21 cellular contexts compared by ENCODE assay signal in the genomic region with DNA sequence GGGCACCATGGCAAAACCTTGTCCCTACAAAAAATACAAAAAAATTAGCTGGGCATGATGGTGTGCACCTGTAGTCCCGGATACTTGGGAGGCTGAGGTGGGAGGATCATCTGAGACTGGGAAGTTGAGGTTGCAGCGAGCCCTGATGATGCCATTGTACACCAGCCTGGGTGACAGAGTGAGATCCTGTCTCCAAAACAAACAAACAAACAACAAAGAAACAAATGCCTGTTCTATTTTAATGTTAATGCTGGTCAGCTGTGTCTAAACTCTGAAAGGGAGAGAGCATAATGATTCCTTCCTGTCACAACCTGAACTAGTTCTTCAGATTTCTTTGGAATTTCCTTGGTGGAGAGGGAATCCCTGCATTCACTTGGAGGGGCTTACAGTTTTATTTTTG.
"Had no signal": no experiment of that assay in that cellular context is flagged by ENCODE, and none has a peak within 500 bp of the region (broad histone marks: within the 10 kb centered on the region; RNA-seq: fewer than 3 reads in every experiment).

No MANE protein-coding gene starts in this region.

- H3K36me3 ChIP-seq: breast epithelium, esophagus squamous epithelium, left ventricle myocardium inferior, transverse colon, vagina, WERI-Rb-1 had no signal

- H3K4me3 ChIP-seq: breast epithelium, esophagus squamous epithelium, left ventricle myocardium inferior, transverse colon, vagina had no signal

- H3K27me3 Mint-ChIP-seq: naive thymus-derived CD8-positive, alpha-beta T cell; stimulated activated naive CD8-positive, alpha-beta T cell treated with anti-CD3 and anti-CD28 coated beads, Interleukin-15, Interleukin-2, amounts not matched to agents 100 ng/mL and 50 ng/mL, for 24 hours had no signal

- H3K27me3 ChIP-seq: breast epithelium, esophagus squamous epithelium, transverse colon, vagina had no signal

- DNase-seq: activated CD4-positive, alpha-beta T cell treated with anti-CD3 and anti-CD28 coated beads, Interleukin-2, amount 50 U/mL, for 4 hours; activated effector memory CD4-positive, alpha-beta T cell treated with anti-CD3 and anti-CD28 coated beads, Interleukin-2, amount 50 U/mL, for 16 hours; activated naive CD4-positive, alpha-beta T cell treated with anti-CD3 and anti-CD28 coated beads, Interleukin-2, amount 50 U/mL, for 16 hours; activated T-cell treated with anti-CD3 and anti-CD28 coated beads, Interleukin-2, amount 50 U/mL, for 72 hours; aorta; cerebellar nuclear complex; effector CD8-positive, alpha-beta T cell; esophagus squamous epithelium; kidney glomerular epithelial cell; left ventricle myocardium inferior; naive thymus-derived CD8-positive, alpha-beta T cell; nucleus accumbens; stimulated activated CD4-positive, alpha-beta T cell treated with anti-CD3 and anti-CD28 coated beads, Interleukin-12 subunit alpha, Interleukin-12 subunit beta, amount 100 ng/mL, for 4 hours; stimulated activated CD4-positive, alpha-beta T cell treated with anti-CD3 and anti-CD28 coated beads, Interleukin-1b, Interleukin-23, amount 100 ng/mL, for 48 hours; SW 1271; T-helper 2 cell; transverse colon; WERI-Rb-1 had no signal

- H3K27ac ChIP-seq: breast epithelium, esophagus squamous epithelium, left ventricle myocardium inferior, vagina, WERI-Rb-1 had no signal

- H3K27ac Mint-ChIP-seq: activated T-cell treated with anti-CD3 and anti-CD28 coated beads, Interleukin-2, amount 50 U/mL, for 72 hours; naive thymus-derived CD8-positive, alpha-beta T cell; stimulated activated naive CD8-positive, alpha-beta T cell treated with anti-CD3 and anti-CD28 coated beads, Interleukin-15, Interleukin-2, amounts not matched to agents 100 ng/mL and 50 ng/mL, for 24 hours had no signal

- H3K9me3 ChIP-seq: breast epithelium, esophagus squamous epithelium, transverse colon, vagina had no signal

- H3K4me3 Mint-ChIP-seq: activated T-cell treated with anti-CD3 and anti-CD28 coated beads, Interleukin-2, amount 50 U/mL, for 72 hours; naive thymus-derived CD8-positive, alpha-beta T cell; stimulated activated naive CD8-positive, alpha-beta T cell treated with anti-CD3 and anti-CD28 coated beads, Interleukin-15, Interleukin-2, amounts not matched to agents 100 ng/mL and 50 ng/mL, for 24 hours had no signal

- ATAC-seq: activated T-cell treated with anti-CD3 and anti-CD28 coated beads, Interleukin-2, amount 50 U/mL, for 72 hours; naive thymus-derived CD8-positive, alpha-beta T cell had no signal
